1 cellular context compared by ENCODE assay signal in genomic region chr19:6460099-6460884, GRCh38.
TF ChIP-seq lines count a peak whose summit lies in the region.

No MANE protein-coding gene starts in this region.

TF ChIP-seq in HepG2, 621 proteins besides CTCF, POLR2A, EP300 and RAD21 (continued from another document and continues in another):
- TF ChIP-seq RFX5 (IDR thresholded peaks at IDR 0.05; ENCODE audit: low read depth, low read length), result no peak
- no peak for TF ChIP-seq ZNF570 (CRISPR knock-in tag; IDR thresholded peaks at IDR 0.05; ENCODE audit: borderline replicate concordance)
- peak; percentile 34; the same call in 1 of the 2 replicates for TF ChIP-seq HMG20B (CRISPR knock-in tag; conservative IDR thresholded peaks at IDR 0.05)
- TF ChIP-seq ZNF513 (CRISPR knock-in tag; conservative IDR thresholded peaks at IDR 0.05), result no peak
- TF ChIP-seq ZNF33A (CRISPR knock-in tag; IDR thresholded peaks at IDR 0.05; ENCODE audit: borderline replicate concordance), result no peak
- no peak for TF ChIP-seq ATF7-NPFF (CRISPR knock-in tag; IDR thresholded peaks at IDR 0.05; ENCODE audit: low read depth)
- TF ChIP-seq NFYB (CRISPR knock-in tag; IDR thresholded peaks at IDR 0.05), result peak; percentile 81
- TF ChIP-seq HIVEP1 (CRISPR knock-in tag; IDR thresholded peaks at IDR 0.05), result no peak
- TF ChIP-seq ZNF512 (CRISPR knock-in tag; IDR thresholded peaks at IDR 0.05), result no peak
- 0 out of 2 replicates have a peak, but pooled peaks have one; percentile 57 for TF ChIP-seq ZBED4 (CRISPR knock-in tag; IDR thresholded peaks at IDR 0.05; ENCODE audit: borderline replicate concordance)
- no peak for TF ChIP-seq ZFP41 (CRISPR knock-in tag; IDR thresholded peaks at IDR 0.05; ENCODE audit: borderline replicate concordance)
- no peak for TF ChIP-seq ZNF83 (CRISPR knock-in tag; IDR thresholded peaks at IDR 0.05; ENCODE audit: borderline replicate concordance)
- TF ChIP-seq YY1 (IDR thresholded peaks at IDR 0.05; ENCODE audit: insufficient read depth, insufficient replicate concordance, low read depth, low read length), result no peak
- TF ChIP-seq ZNF326 (CRISPR knock-in tag; IDR thresholded peaks at IDR 0.05; ENCODE audit: borderline replicate concordance), result no peak
- TF ChIP-seq, protein P1, sequence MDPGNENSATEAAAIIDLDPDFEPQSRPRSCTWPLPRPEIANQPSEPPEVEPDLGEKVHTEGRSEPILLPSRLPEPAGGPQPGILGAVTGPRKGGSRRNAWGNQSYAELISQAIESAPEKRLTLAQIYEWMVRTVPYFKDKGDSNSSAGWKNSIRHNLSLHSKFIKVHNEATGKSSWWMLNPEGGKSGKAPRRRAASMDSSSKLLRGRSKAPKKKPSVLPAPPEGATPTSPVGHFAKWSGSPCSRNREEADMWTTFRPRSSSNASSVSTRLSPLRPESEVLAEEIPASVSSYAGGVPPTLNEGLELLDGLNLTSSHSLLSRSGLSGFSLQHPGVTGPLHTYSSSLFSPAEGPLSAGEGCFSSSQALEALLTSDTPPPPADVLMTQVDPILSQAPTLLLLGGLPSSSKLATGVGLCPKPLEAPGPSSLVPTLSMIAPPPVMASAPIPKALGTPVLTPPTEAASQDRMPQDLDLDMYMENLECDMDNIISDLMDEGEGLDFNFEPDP (CRISPR knock-in tag; conservative IDR thresholded peaks at IDR 0.05), result no peak
- TF ChIP-seq NR2F6 (IDR thresholded peaks at IDR 0.05), result no peak
- TF ChIP-seq NR2F6 (CRISPR knock-in tag; IDR thresholded peaks at IDR 0.05), result no peak
- TF ChIP-seq ZNF230 (CRISPR knock-in tag; IDR thresholded peaks at IDR 0.05), result peak; percentile 76; the same call in 1 of the 2 replicates
- no peak for TF ChIP-seq ZFP62 (CRISPR knock-in tag; IDR thresholded peaks at IDR 0.05)
- TF ChIP-seq SP4 (CRISPR knock-in tag; IDR thresholded peaks at IDR 0.05), result peak; percentile 72
- TF ChIP-seq MXD4 (CRISPR knock-in tag; IDR thresholded peaks at IDR 0.05), result peak; percentile 59
- TF ChIP-seq ZNF614 (CRISPR knock-in tag; IDR thresholded peaks at IDR 0.05; ENCODE audit: borderline replicate concordance), result 0 out of 2 replicates have a peak, but pooled peaks have one; percentile 23
- no peak for TF ChIP-seq AKAP8 (CRISPR knock-in tag; IDR thresholded peaks at IDR 0.05)
- TF ChIP-seq DMAP1 (CRISPR knock-in tag; IDR thresholded peaks at IDR 0.05), result peak; percentile 63; the same call in 1 of the 2 replicates
- no peak for TF ChIP-seq ZNF816 (CRISPR knock-in tag; IDR thresholded peaks at IDR 0.05; ENCODE audit: borderline replicate concordance)
- peak; percentile 87 for TF ChIP-seq KDM2A (CRISPR knock-in tag; IDR thresholded peaks at IDR 0.05; ENCODE audit: borderline replicate concordance, low read depth)
- TF ChIP-seq AHR (CRISPR knock-in tag; IDR thresholded peaks at IDR 0.05), result no peak; the same call in 1 of the 2 replicates
- no peak for TF ChIP-seq SKIL (CRISPR knock-in tag; IDR thresholded peaks at IDR 0.05; ENCODE audit: borderline replicate concordance)
- TF ChIP-seq, protein P2, sequence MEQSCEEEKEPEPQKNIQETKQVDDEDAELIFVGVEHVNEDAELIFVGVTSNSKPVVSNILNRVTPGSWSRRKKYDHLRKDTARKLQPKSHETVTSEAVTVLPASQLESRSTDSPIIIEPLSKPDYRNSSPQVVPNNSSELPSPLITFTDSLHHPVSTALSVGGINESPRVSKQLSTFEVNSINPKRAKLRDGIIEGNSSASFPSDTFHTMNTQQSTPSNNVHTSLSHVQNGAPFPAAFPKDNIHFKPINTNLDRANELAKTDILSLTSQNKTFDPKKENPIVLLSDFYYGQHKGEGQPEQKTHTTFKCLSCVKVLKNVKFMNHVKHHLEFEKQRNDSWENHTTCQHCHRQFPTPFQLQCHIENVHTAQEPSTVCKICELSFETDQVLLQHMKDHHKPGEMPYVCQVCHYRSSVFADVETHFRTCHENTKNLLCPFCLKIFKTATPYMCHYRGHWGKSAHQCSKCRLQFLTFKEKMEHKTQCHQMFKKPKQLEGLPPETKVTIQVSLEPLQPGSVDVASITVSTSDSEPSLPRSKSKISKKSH (CRISPR knock-in tag; IDR thresholded peaks at IDR 0.05; ENCODE audit: borderline replicate concordance), result no peak
- no peak for TF ChIP-seq ZNF337 (CRISPR knock-in tag; IDR thresholded peaks at IDR 0.05; ENCODE audit: borderline replicate concordance, low read depth)
- TF ChIP-seq SALL1 (CRISPR knock-in tag; IDR thresholded peaks at IDR 0.05), result peak; percentile 45
- TF ChIP-seq CCAR2 (optimal IDR thresholded peaks at IDR 0.05; ENCODE audit: low read depth, low read length), result peak; percentile 26
- TF ChIP-seq GTF2F1 (IDR thresholded peaks at IDR 0.05; ENCODE audit: low read length), result no peak
- no peak for TF ChIP-seq SETDB1 (CRISPR knock-in tag; IDR thresholded peaks at IDR 0.05; ENCODE audit: borderline replicate concordance)
- TF ChIP-seq DRAP1 (CRISPR knock-in tag; IDR thresholded peaks at IDR 0.05), result peak; percentile 72
- no peak for TF ChIP-seq CBX2 (IDR thresholded peaks at IDR 0.05; ENCODE audit: low read depth, low read length)
- TF ChIP-seq CBX2 (CRISPR knock-in tag; IDR thresholded peaks at IDR 0.05; ENCODE audit: low read depth), result no peak
- TF ChIP-seq ZNF180 (CRISPR knock-in tag; IDR thresholded peaks at IDR 0.05; ENCODE audit: borderline replicate concordance, low read depth), result no peak
- TF ChIP-seq SOX13 (IDR thresholded peaks at IDR 0.05), result no peak
- TF ChIP-seq SOX13 (CRISPR knock-in tag; conservative IDR thresholded peaks at IDR 0.05 in 1 of 2, IDR thresholded peaks at IDR 0.05 in 1 of 2), result no peak
- no peak for TF ChIP-seq NFE2 (CRISPR knock-in tag; IDR thresholded peaks at IDR 0.05)
- TF ChIP-seq GATAD1 (CRISPR knock-in tag; IDR thresholded peaks at IDR 0.05), result peak; percentile 68
- TF ChIP-seq ZNF20 (CRISPR knock-in tag; IDR thresholded peaks at IDR 0.05), result no peak
- no peak for TF ChIP-seq ZFP36L2 (CRISPR knock-in tag; IDR thresholded peaks at IDR 0.05)
- no peak for TF ChIP-seq ZNF138 (CRISPR knock-in tag; IDR thresholded peaks at IDR 0.05; ENCODE audit: low read depth)
- no peak for TF ChIP-seq ZFP37 (CRISPR knock-in tag; IDR thresholded peaks at IDR 0.05; ENCODE audit: borderline replicate concordance)
- no peak for TF ChIP-seq HNF4A (CRISPR knock-in tag; IDR thresholded peaks at IDR 0.05)
- TF ChIP-seq GABPA (IDR thresholded peaks at IDR 0.05; ENCODE audit: low read depth, low read length), result no peak
- peak; percentile 31; the same call in 1 of the 2 replicates for TF ChIP-seq GABPA (CRISPR knock-in tag; IDR thresholded peaks at IDR 0.05; ENCODE audit: low read depth)
- TF ChIP-seq PLRG1 (conservative IDR thresholded peaks at IDR 0.05), result no peak
- 0 out of 2 replicates have a peak, but pooled peaks have one; percentile 30 for TF ChIP-seq ZNF451 (CRISPR knock-in tag; IDR thresholded peaks at IDR 0.05)
- no peak for TF ChIP-seq ZNF256 (CRISPR knock-in tag; conservative IDR thresholded peaks at IDR 0.05)
- no peak for TF ChIP-seq EED (CRISPR knock-in tag; IDR thresholded peaks at IDR 0.05)
- TF ChIP-seq ZFP36L1 (CRISPR knock-in tag; IDR thresholded peaks at IDR 0.05), result no peak
- no peak for TF ChIP-seq ZNF160 (CRISPR knock-in tag; IDR thresholded peaks at IDR 0.05)
- TF ChIP-seq ZNF468 (CRISPR knock-in tag; IDR thresholded peaks at IDR 0.05), result no peak
- no peak for TF ChIP-seq TBL1XR1 (IDR thresholded peaks at IDR 0.05; ENCODE audit: borderline replicate concordance, low read length, partially characterized antibody)
- TF ChIP-seq ZNF577 (CRISPR knock-in tag; IDR thresholded peaks at IDR 0.05; ENCODE audit: borderline replicate concordance, low read depth), result no peak
- peak; percentile 69 for TF ChIP-seq MYC (CRISPR knock-in tag; IDR thresholded peaks at IDR 0.05; ENCODE audit: borderline replicate concordance)
- TF ChIP-seq ZNF296 (CRISPR knock-in tag; conservative IDR thresholded peaks at IDR 0.05), result no peak
- no peak for TF ChIP-seq ZNF564 (CRISPR knock-in tag; IDR thresholded peaks at IDR 0.05)
- TF ChIP-seq, protein P3, sequence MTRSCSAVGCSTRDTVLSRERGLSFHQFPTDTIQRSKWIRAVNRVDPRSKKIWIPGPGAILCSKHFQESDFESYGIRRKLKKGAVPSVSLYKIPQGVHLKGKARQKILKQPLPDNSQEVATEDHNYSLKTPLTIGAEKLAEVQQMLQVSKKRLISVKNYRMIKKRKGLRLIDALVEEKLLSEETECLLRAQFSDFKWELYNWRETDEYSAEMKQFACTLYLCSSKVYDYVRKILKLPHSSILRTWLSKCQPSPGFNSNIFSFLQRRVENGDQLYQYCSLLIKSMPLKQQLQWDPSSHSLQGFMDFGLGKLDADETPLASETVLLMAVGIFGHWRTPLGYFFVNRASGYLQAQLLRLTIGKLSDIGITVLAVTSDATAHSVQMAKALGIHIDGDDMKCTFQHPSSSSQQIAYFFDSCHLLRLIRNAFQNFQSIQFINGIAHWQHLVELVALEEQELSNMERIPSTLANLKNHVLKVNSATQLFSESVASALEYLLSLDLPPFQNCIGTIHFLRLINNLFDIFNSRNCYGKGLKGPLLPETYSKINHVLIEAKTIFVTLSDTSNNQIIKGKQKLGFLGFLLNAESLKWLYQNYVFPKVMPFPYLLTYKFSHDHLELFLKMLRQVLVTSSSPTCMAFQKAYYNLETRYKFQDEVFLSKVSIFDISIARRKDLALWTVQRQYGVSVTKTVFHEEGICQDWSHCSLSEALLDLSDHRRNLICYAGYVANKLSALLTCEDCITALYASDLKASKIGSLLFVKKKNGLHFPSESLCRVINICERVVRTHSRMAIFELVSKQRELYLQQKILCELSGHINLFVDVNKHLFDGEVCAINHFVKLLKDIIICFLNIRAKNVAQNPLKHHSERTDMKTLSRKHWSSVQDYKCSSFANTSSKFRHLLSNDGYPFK (CRISPR knock-in tag; IDR thresholded peaks at IDR 0.05; ENCODE audit: borderline replicate concordance), result peak; percentile 51; the same call in 1 of the 2 replicates
- TF ChIP-seq ZFX (CRISPR knock-in tag; IDR thresholded peaks at IDR 0.05; ENCODE audit: low read depth), result peak; percentile 82
